18 cellular contexts compared by ENCODE assay signal in the genomic region with DNA sequence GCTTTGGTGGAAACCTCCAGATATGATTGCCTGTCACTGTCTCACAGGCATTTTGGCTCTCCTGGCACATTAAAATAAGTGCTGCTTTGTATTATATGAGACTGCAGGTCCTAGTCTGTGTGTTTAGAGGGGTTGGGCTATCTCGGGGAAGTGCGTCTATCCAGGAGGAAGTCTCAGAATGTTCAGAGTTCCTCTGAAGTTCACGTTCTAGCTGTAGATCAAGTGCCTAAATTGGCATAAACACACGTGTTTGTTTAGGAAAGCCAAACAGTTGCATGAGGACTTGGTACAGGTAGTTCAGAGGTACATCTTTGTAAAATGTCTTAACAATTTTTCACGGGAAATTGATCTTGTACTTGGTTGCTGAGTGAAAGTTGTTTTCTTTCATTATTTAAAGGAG. TPM values are rescaled to one million over a fixed set of nuclear protein-coding genes. Genes with fewer than 3 reads are reported as not detected.
"Had no signal": no experiment of that assay in that cellular context is flagged by ENCODE, and none has a peak within 500 bp of the region (broad histone marks: within the 10 kb centered on the region; RNA-seq: fewer than 3 reads in every experiment).

No MANE protein-coding gene starts in this region.

- H3K27me3 Mint-ChIP-seq: memory B cell, type B pancreatic cell had no signal

- H3K27ac Mint-ChIP-seq: activated naive CD4-positive, alpha-beta T cell treated with anti-CD3 and anti-CD28 coated beads for 36 hours; memory B cell; type B pancreatic cell had no signal

- H3K4me1 ChIP-seq: left lung, parathyroid adenoma had no signal

- H3K27me3 ChIP-seq: brain microvascular endothelial cell, esophagus muscularis mucosa, left lung had no signal

- FAIRE-seq: endometrium, TTC549 had no signal

- H3K4me3 Mint-ChIP-seq: activated naive CD4-positive, alpha-beta T cell treated with anti-CD3 and anti-CD28 coated beads for 36 hours; memory B cell; neural crest cell; type B pancreatic cell had no signal

- H2AFZ ChIP-seq: parathyroid adenoma had no signal

- H3K9ac ChIP-seq: parathyroid adenoma had no signal

- H3K27ac ChIP-seq: brain microvascular endothelial cell, esophagus muscularis mucosa, left lung, parathyroid adenoma, skin epidermis had no signal

- H3K9me3 Mint-ChIP-seq: activated naive CD4-positive, alpha-beta T cell treated with anti-CD3 and anti-CD28 coated beads for 36 hours; memory B cell; neural crest cell; type B pancreatic cell had no signal

- DNase-seq: activated CD4-positive, CD25-positive, alpha-beta regulatory T cell treated with anti-CD3 and anti-CD28 coated beads, Interleukin-2, amount 50 U/mL, for 72 hours; activated naive CD4-positive, alpha-beta T cell treated with anti-CD3 and anti-CD28 coated beads for 36 hours; activated T-cell treated with anti-CD3 and anti-CD28 coated beads, Interleukin-2, amount 50 U/mL, for 1 hour; brain microvascular endothelial cell; glutamatergic neuron; left lung; retina; SIG-M5; substantia nigra; T-helper 2 cell had no signal

- H3K4me1 Mint-ChIP-seq: memory B cell, neural crest cell had no signal

- H3K4me3 ChIP-seq: esophagus muscularis mucosa, left lung, skin epidermis had no signal

- ATAC-seq: left lung had no signal

- H3K9me3 ChIP-seq: esophagus muscularis mucosa, left lung had no signal

RNA-seq across cellular contexts. Expression of a gene that starts 36.4 kb away (rescaled TPM):
- total RNA-seq: activated naive CD4-positive, alpha-beta T cell treated with anti-CD3 and anti-CD28 coated beads for 36 hours had no signal
